Comparison of ENCODE assay signal across 9 cellular contexts in genomic region chr5:132388244-132389050, GRCh38. TPM values are rescaled to one million over a fixed set of nuclear protein-coding genes. Genes with fewer than 3 reads are reported as not detected.
DNase-seq lines count a peak whose midpoint lies in the region; ATAC-seq and TF ChIP-seq lines count a peak whose summit lies in the region.
"Had no signal": no experiment of that assay in that cellular context is flagged by ENCODE, and none has a peak within 500 bp of the region (broad histone marks: within the 10 kb centered on the region; RNA-seq: fewer than 3 reads in every experiment).

No MANE protein-coding gene starts in this region.

- intact Hi-C loops in adrenal gland (cut with DNase I): loop anchor here in 1 of 2 donors (5.0 to 10.0 kb wide), 2 partner anchors 114 to 426 kb away; partner anchors contain the start of gene SOWAHA
- intact Hi-C loops in left cardiac atrium (cut with DNase I): no loop called here
- intact Hi-C loops in sigmoid colon (cut with DNase I): loop anchor here (5.0 to 10.0 kb wide), 3 partner anchors 169 to 434 kb away; partner anchors contain the start of genes KIF3A and RAD50

- H3K36me3 ChIP-seq in adrenal gland (replicated peaks in 1 of 2) (peaks cover 0 to 18% of the 10 kb centered on the region in 2 donors), sigmoid colon (peaks cover 0 to 21% (median 0%) of the 10 kb centered on the region in 4 donors)

- H3K4me1 ChIP-seq in adrenal gland (replicated peaks in 1 of 2) (peaks cover 23 to 46% of the 10 kb centered on the region in 2 donors), sigmoid colon (peaks cover 0 to 66% (median 62%) of the 10 kb centered on the region in 4 donors)

- peak in 1 of 2 donors; percentile 11 for ATAC-seq in left cardiac atrium

- peak in 1 of 4 donors; percentile 14 for TF ChIP-seq EP300 in sigmoid colon (IDR thresholded peaks at IDR 0.05)

- DNase-seq in GM04504 (ENCODE audit: low read depth) (peak; percentile 36), adrenal gland (peak in 6 of 7 donors; percentile 33 to 73 (median 53)), left cardiac atrium (peak; percentile 59), sigmoid colon (peak; percentile 85), cerebellar cortex (ENCODE audit: low spot score) (no peak), NCI-H1694 treated with DMSO at 0.1 percent for 48 hours (lab: John Stamatoyannopoulos, UW) (no peak), erythroblast (lab: John Stamatoyannopoulos, UW) (no peak), activated gamma-delta T cell treated with Interleukin-2 at 50 U/mL for 16 hours (no peak)
- DNase-seq: NCI-H524 treated with DMSO at 0.1 percent for 48 hours had no signal

- TF ChIP-seq CTCF in adrenal gland (IDR thresholded peaks at IDR 0.05) (no peak), sigmoid colon (IDR thresholded peaks at IDR 0.05) (no peak)

- H3K27ac ChIP-seq in adrenal gland (peak overlapping the region; percentile 70 to 93 (median 84)), sigmoid colon (peak overlapping the region; percentile 91 to 94 (median 92))

- WGBS in adrenal gland, 4 donors: 33 to 47% (median 47%) methylated on average over 8 of the region's 8 CpGs
- 58 to 66% methylated on average over 8 of the region's 8 CpGs for WGBS in sigmoid colon, 2 donors

- no peaks in the 10 kb centered on the region for H3K9me3 ChIP-seq in adrenal gland (replicated peaks in 1 of 3)
- H3K9me3 ChIP-seq in sigmoid colon: no peaks in the 10 kb centered on the region

- no peak overlapping the region for H3K4me3 ChIP-seq in adrenal gland
- no peak overlapping the region for H3K4me3 ChIP-seq in sigmoid colon

- TF ChIP-seq POLR2A in adrenal gland (IDR thresholded peaks at IDR 0.05) (no peak), sigmoid colon (IDR thresholded peaks at IDR 0.05) (no peak), erythroblast (IDR thresholded peaks at IDR 0.05; ENCODE audit: low read length) (no peak)

- H3K27me3 ChIP-seq in adrenal gland: no peaks in the 10 kb centered on the region
- H3K27me3 ChIP-seq in sigmoid colon: no peaks in the 10 kb centered on the region

RNA-seq across cellular contexts. Expression of gene SLC22A5, which starts 18.9 kb away (rescaled TPM):
- total RNA-seq in adrenal gland (10 to 100 TPM; 11.1 to 24.1 (median 16.5) TPM), left cardiac atrium (10 to 100 TPM in 1 of 2 donors, 1 to 10 TPM in 1; 7.9 to 15.3 TPM), sigmoid colon (1 to 10 TPM; 3.6 to 9.9 (median 6.3) TPM)
- polyA plus RNA-seq in adrenal gland (10 to 100 TPM in 1 of 3 donors, 1 to 10 TPM in 2; 9.6 to 12.6 (median 9.8) TPM), sigmoid colon (10 to 100 TPM in 1 of 3 donors, 1 to 10 TPM in 2; 6.0 to 11.9 (median 9.0) TPM)

Comparison
In these comparisons a context has a peak if more than half of its experiments do, and no peak if none do; other contexts are left out.
1. DNase-seq: peak in GM04504 (single experiment), adrenal gland (6 of 7), left cardiac atrium (single experiment) and sigmoid colon (single experiment); none in cerebellar cortex (single experiment), NCI-H1694 treated with DMSO at 0.1 percent for 48 hours (single experiment), erythroblast (0 of 2) and activated gamma-delta T cell treated with Interleukin-2 at 50 U/mL for 16 hours (single experiment).